In the genomic region with DNA sequence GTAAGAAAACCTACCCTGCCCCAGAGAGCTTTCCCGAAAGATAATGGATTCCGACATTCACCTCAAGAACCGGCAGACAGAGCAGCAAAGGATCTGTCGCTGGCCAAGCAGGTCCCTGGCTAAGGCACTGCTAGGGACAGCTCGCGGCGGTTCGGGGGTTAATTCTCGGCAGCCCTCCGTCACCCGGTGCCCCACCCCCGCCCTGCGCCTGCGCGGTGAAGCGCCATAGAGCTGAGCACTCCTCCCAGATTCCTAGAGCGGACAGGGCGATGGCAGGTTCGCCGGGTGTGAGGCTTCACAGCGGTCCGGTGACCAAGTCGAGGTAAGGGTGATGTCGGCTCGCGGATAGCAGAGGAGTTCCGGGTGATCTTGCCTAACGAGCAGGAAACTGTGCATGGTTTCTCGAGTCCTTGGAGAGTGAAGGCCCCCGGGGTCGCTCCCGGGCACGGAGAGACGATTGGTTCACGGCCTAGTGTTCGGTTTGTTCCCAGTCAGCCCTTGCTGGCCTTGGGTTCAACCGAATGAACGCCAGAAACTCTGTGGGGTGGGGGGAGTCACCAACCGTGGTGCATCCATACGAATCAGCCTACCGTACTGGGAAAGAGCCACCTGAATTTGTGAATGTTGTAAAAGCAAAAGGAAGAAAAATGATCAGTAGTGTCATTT, we compare ENCODE assay signal across 1 cellular context.
A peak's percentile ranks its signal among the peaks of the same experiment; 100 is the strongest.
TF ChIP-seq lines count a peak whose summit lies in the region.

A gene (minus strand): TSS at position 160 of the 666 bp plus-strand sequence. CDS start 25,877 bp downstream, outside the sequence.

TF ChIP-seq in HepG2, 621 proteins besides CTCF, POLR2A, EP300 and RAD21 (continued from another document and continues in another):
- TF ChIP-seq, protein P1, sequence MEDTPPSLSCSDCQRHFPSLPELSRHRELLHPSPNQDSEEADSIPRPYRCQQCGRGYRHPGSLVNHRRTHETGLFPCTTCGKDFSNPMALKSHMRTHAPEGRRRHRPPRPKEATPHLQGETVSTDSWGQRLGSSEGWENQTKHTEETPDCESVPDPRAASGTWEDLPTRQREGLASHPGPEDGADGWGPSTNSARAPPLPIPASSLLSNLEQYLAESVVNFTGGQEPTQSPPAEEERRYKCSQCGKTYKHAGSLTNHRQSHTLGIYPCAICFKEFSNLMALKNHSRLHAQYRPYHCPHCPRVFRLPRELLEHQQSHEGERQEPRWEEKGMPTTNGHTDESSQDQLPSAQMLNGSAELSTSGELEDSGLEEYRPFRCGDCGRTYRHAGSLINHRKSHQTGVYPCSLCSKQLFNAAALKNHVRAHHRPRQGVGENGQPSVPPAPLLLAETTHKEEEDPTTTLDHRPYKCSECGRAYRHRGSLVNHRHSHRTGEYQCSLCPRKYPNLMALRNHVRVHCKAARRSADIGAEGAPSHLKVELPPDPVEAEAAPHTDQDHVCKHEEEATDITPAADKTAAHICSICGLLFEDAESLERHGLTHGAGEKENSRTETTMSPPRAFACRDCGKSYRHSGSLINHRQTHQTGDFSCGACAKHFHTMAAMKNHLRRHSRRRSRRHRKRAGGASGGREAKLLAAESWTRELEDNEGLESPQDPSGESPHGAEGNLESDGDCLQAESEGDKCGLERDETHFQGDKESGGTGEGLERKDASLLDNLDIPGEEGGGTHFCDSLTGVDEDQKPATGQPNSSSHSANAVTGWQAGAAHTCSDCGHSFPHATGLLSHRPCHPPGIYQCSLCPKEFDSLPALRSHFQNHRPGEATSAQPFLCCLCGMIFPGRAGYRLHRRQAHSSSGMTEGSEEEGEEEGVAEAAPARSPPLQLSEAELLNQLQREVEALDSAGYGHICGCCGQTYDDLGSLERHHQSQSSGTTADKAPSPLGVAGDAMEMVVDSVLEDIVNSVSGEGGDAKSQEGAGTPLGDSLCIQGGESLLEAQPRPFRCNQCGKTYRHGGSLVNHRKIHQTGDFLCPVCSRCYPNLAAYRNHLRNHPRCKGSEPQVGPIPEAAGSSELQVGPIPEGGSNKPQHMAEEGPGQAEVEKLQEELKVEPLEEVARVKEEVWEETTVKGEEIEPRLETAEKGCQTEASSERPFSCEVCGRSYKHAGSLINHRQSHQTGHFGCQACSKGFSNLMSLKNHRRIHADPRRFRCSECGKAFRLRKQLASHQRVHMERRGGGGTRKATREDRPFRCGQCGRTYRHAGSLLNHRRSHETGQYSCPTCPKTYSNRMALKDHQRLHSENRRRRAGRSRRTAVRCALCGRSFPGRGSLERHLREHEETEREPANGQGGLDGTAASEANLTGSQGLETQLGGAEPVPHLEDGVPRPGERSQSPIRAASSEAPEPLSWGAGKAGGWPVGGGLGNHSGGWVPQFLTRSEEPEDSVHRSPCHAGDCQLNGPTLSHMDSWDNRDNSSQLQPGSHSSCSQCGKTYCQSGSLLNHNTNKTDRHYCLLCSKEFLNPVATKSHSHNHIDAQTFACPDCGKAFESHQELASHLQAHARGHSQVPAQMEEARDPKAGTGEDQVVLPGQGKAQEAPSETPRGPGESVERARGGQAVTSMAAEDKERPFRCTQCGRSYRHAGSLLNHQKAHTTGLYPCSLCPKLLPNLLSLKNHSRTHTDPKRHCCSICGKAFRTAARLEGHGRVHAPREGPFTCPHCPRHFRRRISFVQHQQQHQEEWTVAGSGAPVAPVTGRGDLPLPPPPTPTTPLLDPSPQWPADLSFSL (CRISPR knock-in tag; IDR thresholded peaks at IDR 0.05): no peak
- TF ChIP-seq ZNF468 (CRISPR knock-in tag; IDR thresholded peaks at IDR 0.05) (no peak), ZNF850 (CRISPR knock-in tag; conservative IDR thresholded peaks at IDR 0.05) (0 out of 2 replicates have a peak, but pooled peaks have one; percentile 73), MYC (CRISPR knock-in tag; IDR thresholded peaks at IDR 0.05; ENCODE audit: borderline replicate concordance) (peak; percentile 79), NONO (IDR thresholded peaks at IDR 0.05) (no peak), NONO (CRISPR knock-in tag; conservative IDR thresholded peaks at IDR 0.05) (peak; percentile 95), SOX5 (CRISPR knock-in tag; IDR thresholded peaks at IDR 0.05; ENCODE audit: borderline replicate concordance) (0 out of 2 replicates have a peak, but pooled peaks have one; percentile 65), ZNF264 (CRISPR knock-in tag; IDR thresholded peaks at IDR 0.05) (no peak; the same call in 1 of the 2 replicates), SIN3A (IDR thresholded peaks at IDR 0.05; ENCODE audit: borderline replicate concordance, low read depth, low read length) (peak; percentile 83; the same call in 1 of the 2 replicates), SP4 (CRISPR knock-in tag; IDR thresholded peaks at IDR 0.05) (peak; percentile 80), SKI (IDR thresholded peaks at IDR 0.05; ENCODE audit: partially characterized antibody) (no peak), ZSCAN12 (CRISPR knock-in tag; IDR thresholded peaks at IDR 0.05) (no peak), ZNF256 (CRISPR knock-in tag; conservative IDR thresholded peaks at IDR 0.05) (0 out of 2 replicates have a peak, but pooled peaks have one; percentile 21), ZNF780A (CRISPR knock-in tag; IDR thresholded peaks at IDR 0.05) (0 out of 2 replicates have a peak, but pooled peaks have one; percentile 49), TEAD2 (CRISPR knock-in tag; IDR thresholded peaks at IDR 0.05) (no peak), PHF5A (CRISPR knock-in tag; IDR thresholded peaks at IDR 0.05; ENCODE audit: low read depth, unreplicated experiment) (peak; percentile 50), PAWR (CRISPR knock-in tag; IDR thresholded peaks at IDR 0.05; ENCODE audit: borderline replicate concordance) (no peak), ZNF788 (CRISPR knock-in tag; IDR thresholded peaks at IDR 0.05; ENCODE audit: borderline replicate concordance) (peak; percentile 94; the same call in 1 of the 2 replicates), SETDB1 (CRISPR knock-in tag; IDR thresholded peaks at IDR 0.05; ENCODE audit: borderline replicate concordance) (no peak), ATM (IDR thresholded peaks at IDR 0.05; ENCODE audit: borderline replicate concordance) (no peak), GABPB1 (CRISPR knock-in tag; IDR thresholded peaks at IDR 0.05) (peak; percentile 88), ARHGAP35 (CRISPR knock-in tag; IDR thresholded peaks at IDR 0.05; ENCODE audit: borderline replicate concordance) (peak; percentile 64; the same call in 1 of the 2 replicates), DNMT1 (CRISPR knock-in tag; IDR thresholded peaks at IDR 0.05) (peak; percentile 91), BRCA1 (CRISPR knock-in tag; IDR thresholded peaks at IDR 0.05) (no peak), SMAD3 (CRISPR knock-in tag; IDR thresholded peaks at IDR 0.05) (peak; percentile 92), SP5 (CRISPR knock-in tag; IDR thresholded peaks at IDR 0.05; ENCODE audit: borderline replicate concordance, low read depth) (no peak; the same call in 1 of the 2 replicates), PHF8 (CRISPR knock-in tag; IDR thresholded peaks at IDR 0.05) (peak; percentile 99)
- TF ChIP-seq, protein P2, sequence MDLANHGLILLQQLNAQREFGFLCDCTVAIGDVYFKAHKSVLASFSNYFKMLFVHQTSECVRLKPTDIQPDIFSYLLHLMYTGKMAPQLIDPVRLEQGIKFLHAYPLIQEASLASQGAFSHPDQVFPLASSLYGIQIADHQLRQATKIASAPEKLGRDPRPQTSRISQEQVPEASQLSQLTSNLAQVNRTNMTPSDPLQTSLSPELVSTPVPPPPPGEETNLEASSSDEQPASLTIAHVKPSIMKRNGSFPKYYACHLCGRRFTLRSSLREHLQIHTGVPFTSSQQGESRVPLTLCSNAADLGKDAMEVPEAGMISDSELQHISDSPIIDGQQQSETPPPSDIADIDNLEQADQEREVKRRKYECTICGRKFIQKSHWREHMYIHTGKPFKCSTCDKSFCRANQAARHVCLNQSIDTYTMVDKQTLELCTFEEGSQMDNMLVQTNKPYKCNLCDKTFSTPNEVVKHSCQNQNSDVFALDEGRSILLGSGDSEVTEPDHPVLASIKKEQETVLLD (CRISPR knock-in tag; IDR thresholded peaks at IDR 0.05; ENCODE audit: low read depth): peak; percentile 48; the same call in 1 of the 2 replicates
- TF ChIP-seq, protein P3, sequence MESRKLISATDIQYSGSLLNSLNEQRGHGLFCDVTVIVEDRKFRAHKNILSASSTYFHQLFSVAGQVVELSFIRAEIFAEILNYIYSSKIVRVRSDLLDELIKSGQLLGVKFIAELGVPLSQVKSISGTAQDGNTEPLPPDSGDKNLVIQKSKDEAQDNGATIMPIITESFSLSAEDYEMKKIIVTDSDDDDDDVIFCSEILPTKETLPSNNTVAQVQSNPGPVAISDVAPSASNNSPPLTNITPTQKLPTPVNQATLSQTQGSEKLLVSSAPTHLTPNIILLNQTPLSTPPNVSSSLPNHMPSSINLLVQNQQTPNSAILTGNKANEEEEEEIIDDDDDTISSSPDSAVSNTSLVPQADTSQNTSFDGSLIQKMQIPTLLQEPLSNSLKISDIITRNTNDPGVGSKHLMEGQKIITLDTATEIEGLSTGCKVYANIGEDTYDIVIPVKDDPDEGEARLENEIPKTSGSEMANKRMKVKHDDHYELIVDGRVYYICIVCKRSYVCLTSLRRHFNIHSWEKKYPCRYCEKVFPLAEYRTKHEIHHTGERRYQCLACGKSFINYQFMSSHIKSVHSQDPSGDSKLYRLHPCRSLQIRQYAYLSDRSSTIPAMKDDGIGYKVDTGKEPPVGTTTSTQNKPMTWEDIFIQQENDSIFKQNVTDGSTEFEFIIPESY (CRISPR knock-in tag; IDR thresholded peaks at IDR 0.05): peak; percentile 70; the same call in 1 of the 2 replicates
- TF ChIP-seq, protein P4, sequence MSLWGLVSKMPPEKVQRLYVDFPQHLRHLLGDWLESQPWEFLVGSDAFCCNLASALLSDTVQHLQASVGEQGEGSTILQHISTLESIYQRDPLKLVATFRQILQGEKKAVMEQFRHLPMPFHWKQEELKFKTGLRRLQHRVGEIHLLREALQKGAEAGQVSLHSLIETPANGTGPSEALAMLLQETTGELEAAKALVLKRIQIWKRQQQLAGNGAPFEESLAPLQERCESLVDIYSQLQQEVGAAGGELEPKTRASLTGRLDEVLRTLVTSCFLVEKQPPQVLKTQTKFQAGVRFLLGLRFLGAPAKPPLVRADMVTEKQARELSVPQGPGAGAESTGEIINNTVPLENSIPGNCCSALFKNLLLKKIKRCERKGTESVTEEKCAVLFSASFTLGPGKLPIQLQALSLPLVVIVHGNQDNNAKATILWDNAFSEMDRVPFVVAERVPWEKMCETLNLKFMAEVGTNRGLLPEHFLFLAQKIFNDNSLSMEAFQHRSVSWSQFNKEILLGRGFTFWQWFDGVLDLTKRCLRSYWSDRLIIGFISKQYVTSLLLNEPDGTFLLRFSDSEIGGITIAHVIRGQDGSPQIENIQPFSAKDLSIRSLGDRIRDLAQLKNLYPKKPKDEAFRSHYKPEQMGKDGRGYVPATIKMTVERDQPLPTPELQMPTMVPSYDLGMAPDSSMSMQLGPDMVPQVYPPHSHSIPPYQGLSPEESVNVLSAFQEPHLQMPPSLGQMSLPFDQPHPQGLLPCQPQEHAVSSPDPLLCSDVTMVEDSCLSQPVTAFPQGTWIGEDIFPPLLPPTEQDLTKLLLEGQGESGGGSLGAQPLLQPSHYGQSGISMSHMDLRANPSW (CRISPR knock-in tag; IDR thresholded peaks at IDR 0.05; ENCODE audit: borderline replicate concordance): no peak
- TF ChIP-seq, protein P5, sequence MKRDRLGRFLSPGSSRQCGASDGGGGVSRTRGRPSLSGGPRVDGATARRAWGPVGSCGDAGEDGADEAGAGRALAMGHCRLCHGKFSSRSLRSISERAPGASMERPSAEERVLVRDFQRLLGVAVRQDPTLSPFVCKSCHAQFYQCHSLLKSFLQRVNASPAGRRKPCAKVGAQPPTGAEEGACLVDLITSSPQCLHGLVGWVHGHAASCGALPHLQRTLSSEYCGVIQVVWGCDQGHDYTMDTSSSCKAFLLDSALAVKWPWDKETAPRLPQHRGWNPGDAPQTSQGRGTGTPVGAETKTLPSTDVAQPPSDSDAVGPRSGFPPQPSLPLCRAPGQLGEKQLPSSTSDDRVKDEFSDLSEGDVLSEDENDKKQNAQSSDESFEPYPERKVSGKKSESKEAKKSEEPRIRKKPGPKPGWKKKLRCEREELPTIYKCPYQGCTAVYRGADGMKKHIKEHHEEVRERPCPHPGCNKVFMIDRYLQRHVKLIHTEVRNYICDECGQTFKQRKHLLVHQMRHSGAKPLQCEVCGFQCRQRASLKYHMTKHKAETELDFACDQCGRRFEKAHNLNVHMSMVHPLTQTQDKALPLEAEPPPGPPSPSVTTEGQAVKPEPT (CRISPR knock-in tag; IDR thresholded peaks at IDR 0.05; ENCODE audit: low read depth): no peak
- TF ChIP-seq, protein P6, sequence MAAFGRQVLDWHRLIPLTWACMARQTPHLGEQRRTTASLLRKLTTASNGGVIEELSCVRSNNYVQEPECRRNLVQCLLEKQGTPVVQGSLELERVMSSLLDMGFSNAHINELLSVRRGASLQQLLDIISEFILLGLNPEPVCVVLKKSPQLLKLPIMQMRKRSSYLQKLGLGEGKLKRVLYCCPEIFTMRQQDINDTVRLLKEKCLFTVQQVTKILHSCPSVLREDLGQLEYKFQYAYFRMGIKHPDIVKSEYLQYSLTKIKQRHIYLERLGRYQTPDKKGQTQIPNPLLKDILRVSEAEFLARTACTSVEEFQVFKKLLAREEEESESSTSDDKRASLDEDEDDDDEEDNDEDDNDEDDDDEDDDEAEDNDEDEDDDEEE (CRISPR knock-in tag; IDR thresholded peaks at IDR 0.05): peak; percentile 85; the same call in 1 of the 2 replicates
- TF ChIP-seq, protein P7, sequence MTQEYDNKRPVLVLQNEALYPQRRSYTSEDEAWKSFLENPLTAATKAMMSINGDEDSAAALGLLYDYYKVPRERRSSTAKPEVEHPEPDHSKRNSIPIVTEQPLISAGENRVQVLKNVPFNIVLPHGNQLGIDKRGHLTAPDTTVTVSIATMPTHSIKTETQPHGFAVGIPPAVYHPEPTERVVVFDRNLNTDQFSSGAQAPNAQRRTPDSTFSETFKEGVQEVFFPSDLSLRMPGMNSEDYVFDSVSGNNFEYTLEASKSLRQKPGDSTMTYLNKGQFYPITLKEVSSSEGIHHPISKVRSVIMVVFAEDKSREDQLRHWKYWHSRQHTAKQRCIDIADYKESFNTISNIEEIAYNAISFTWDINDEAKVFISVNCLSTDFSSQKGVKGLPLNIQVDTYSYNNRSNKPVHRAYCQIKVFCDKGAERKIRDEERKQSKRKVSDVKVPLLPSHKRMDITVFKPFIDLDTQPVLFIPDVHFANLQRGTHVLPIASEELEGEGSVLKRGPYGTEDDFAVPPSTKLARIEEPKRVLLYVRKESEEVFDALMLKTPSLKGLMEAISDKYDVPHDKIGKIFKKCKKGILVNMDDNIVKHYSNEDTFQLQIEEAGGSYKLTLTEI (CRISPR knock-in tag; conservative IDR thresholded peaks at IDR 0.05): no peak
- TF ChIP-seq, protein P8, sequence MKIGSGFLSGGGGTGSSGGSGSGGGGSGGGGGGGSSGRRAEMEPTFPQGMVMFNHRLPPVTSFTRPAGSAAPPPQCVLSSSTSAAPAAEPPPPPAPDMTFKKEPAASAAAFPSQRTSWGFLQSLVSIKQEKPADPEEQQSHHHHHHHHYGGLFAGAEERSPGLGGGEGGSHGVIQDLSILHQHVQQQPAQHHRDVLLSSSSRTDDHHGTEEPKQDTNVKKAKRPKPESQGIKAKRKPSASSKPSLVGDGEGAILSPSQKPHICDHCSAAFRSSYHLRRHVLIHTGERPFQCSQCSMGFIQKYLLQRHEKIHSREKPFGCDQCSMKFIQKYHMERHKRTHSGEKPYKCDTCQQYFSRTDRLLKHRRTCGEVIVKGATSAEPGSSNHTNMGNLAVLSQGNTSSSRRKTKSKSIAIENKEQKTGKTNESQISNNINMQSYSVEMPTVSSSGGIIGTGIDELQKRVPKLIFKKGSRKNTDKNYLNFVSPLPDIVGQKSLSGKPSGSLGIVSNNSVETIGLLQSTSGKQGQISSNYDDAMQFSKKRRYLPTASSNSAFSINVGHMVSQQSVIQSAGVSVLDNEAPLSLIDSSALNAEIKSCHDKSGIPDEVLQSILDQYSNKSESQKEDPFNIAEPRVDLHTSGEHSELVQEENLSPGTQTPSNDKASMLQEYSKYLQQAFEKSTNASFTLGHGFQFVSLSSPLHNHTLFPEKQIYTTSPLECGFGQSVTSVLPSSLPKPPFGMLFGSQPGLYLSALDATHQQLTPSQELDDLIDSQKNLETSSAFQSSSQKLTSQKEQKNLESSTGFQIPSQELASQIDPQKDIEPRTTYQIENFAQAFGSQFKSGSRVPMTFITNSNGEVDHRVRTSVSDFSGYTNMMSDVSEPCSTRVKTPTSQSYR (CRISPR knock-in tag; IDR thresholded peaks at IDR 0.05; ENCODE audit: borderline replicate concordance): peak; percentile 78
